11 cellular contexts compared by ENCODE assay signal in the genomic region with DNA sequence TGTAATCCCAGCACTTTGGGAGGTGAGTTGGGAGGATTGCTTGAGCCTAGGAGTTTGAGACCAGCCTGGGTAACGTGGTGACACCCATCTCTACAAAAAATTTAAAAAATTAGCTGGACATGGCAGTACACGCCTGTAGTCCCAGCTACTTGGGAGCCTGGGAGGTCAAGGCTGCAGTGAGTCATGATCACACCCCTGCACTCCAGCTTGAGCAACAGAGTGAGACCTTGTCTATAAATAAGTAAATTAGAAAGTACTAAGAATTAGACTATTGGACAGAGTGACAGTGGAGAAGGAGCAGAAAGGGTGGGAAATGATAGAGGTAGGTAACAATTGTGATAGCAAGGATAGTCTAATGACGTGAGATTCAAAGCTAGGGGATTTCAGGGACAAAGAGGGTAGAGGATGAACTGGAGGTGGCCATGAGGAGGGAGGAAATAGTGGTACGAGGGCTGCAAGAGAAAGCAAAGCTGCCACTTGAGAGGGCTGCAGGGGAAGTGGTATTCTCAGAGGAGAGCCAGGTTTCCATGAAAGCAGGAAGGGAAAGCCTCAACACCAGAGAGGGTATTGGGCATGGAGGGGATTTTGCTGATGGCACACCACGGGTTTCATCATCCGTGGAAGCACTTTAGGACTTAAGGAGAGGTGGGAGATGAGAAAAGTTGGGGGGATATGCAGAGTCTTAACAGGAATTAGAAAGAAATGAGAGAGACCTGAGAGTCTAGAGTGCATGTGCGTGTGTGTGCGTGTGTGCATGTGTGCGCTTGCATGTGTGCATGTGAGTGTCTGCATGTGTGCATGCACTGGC.
DNase-seq lines count a peak whose midpoint lies in the region; ATAC-seq and FAIRE-seq lines count a peak whose summit lies in the region.
"Had no signal": no experiment of that assay in that cellular context is flagged by ENCODE, and none has a peak within 500 bp of the region (broad histone marks: within the 10 kb centered on the region; RNA-seq: fewer than 3 reads in every experiment).

No MANE protein-coding gene starts in this region.

- peak; percentile 70 for DNase-seq in activated CD8-positive, alpha-beta memory T cell treated with anti-CD3 and anti-CD28 coated beads, Interleukin-2, amount 10 ng/mL, durations not matched to agents 7 days and 5 days
- DNase-seq in activated CD8-positive, alpha-beta memory T cell treated with anti-CD3 and anti-CD28 coated beads, Interleukin-2, amount 50 U/mL, for 48 hours = no peak
- DNase-seq in activated CD8-positive, alpha-beta T cell treated with anti-CD3 and anti-CD28 coated beads, Interleukin-2, amount 10 ng/mL, durations not matched to agents 7 days and 5 days = peak; percentile 69
- DNase-seq in small intestine (peak; percentile 20), NCI-H526 treated with DMSO at 0.1 percent for 48 hours (lab: John Stamatoyannopoulos, UW) (no peak), inferior parietal cortex (ENCODE audit: extremely low spot score) (no peak), mucosa of gallbladder (ENCODE audit: low spot score) (no peak)
- DNase-seq: NCI-H1092 treated with DMSO at 0.1 percent for 48 hours; stimulated activated CD4-positive, alpha-beta T cell treated with anti-CD3 and anti-CD28 coated beads, Interleukin-15, amount 100 ng/mL, for 24 hours had no signal

- H3K27ac Mint-ChIP-seq in activated CD8-positive, alpha-beta memory T cell treated with anti-CD3 and anti-CD28 coated beads, Interleukin-2, amount 10 ng/mL, durations not matched to agents 7 days and 5 days = no peak overlapping the region
- no peak overlapping the region for H3K27ac Mint-ChIP-seq in activated CD8-positive, alpha-beta T cell treated with anti-CD3 and anti-CD28 coated beads, Interleukin-2, amount 10 ng/mL, durations not matched to agents 7 days and 5 days
- H3K27ac Mint-ChIP-seq: brain had no signal

- no peaks in the 10 kb centered on the region for H3K9me3 Mint-ChIP-seq in activated CD8-positive, alpha-beta memory T cell treated with anti-CD3 and anti-CD28 coated beads, Interleukin-2, amount 10 ng/mL, durations not matched to agents 7 days and 5 days (ENCODE audit: low read depth)
- no peaks in the 10 kb centered on the region for H3K9me3 Mint-ChIP-seq in activated CD8-positive, alpha-beta T cell treated with anti-CD3 and anti-CD28 coated beads, Interleukin-2, amount 10 ng/mL, durations not matched to agents 7 days and 5 days (ENCODE audit: insufficient read depth)
- H3K9me3 Mint-ChIP-seq: brain had no signal

- H3K27me3 ChIP-seq in small intestine (ENCODE audit: control insufficient read depth in 2 of 2, insufficient read depth in 2 of 2, low read length in 2 of 2) = no peaks in the 10 kb centered on the region

- peak; percentile 65 for ATAC-seq in activated CD8-positive, alpha-beta memory T cell treated with anti-CD3 and anti-CD28 coated beads, Interleukin-2, amount 10 ng/mL, durations not matched to agents 7 days and 5 days
- ATAC-seq in HG02642 (IDR thresholded peaks at IDR 0.05; ENCODE audit: poor library complexity, unreplicated experiment) = peak; percentile 59
- ATAC-seq in activated CD8-positive, alpha-beta T cell treated with anti-CD3 and anti-CD28 coated beads, Interleukin-2, amount 10 ng/mL, durations not matched to agents 7 days and 5 days = peak; percentile 71

- no peaks in the 10 kb centered on the region for H3K27me3 Mint-ChIP-seq in activated CD8-positive, alpha-beta memory T cell treated with anti-CD3 and anti-CD28 coated beads, Interleukin-2, amount 10 ng/mL, durations not matched to agents 7 days and 5 days
- H3K27me3 Mint-ChIP-seq in activated CD8-positive, alpha-beta T cell treated with anti-CD3 and anti-CD28 coated beads, Interleukin-2, amount 10 ng/mL, durations not matched to agents 7 days and 5 days (ENCODE audit: low read depth) = no peaks in the 10 kb centered on the region
- H3K27me3 Mint-ChIP-seq: brain had no signal

- peaks cover 21% of the 10 kb centered on the region for H3K36me3 Mint-ChIP-seq in activated CD8-positive, alpha-beta memory T cell treated with anti-CD3 and anti-CD28 coated beads, Interleukin-2, amount 10 ng/mL, durations not matched to agents 7 days and 5 days
- H3K36me3 Mint-ChIP-seq in activated CD8-positive, alpha-beta T cell treated with anti-CD3 and anti-CD28 coated beads, Interleukin-2, amount 10 ng/mL, durations not matched to agents 7 days and 5 days (ENCODE audit: low read depth) = peaks cover 33% of the 10 kb centered on the region

- CTCF ChIA-PET in activated CD8-positive, alpha-beta memory T cell treated with anti-CD3 and anti-CD28 coated beads, Interleukin-2, amount 10 ng/mL, durations not matched to agents 7 days and 5 days (lab: Charles Lee) = interaction anchor here (0.6 to 1.2 kb wide), 2 partner anchors 24 to 85 kb away, joined by 3 to 5 read pairs; no protein-coding TSS in a partner anchor
- CTCF ChIA-PET in activated CD8-positive, alpha-beta T cell treated with anti-CD3 and anti-CD28 coated beads, Interleukin-2, amount 10 ng/mL, durations not matched to agents 7 days and 5 days (lab: Charles Lee) = interaction anchor here (1.0 to 2.1 kb wide), 2 partner anchors 10 to 75 kb away, joined by 3 to 7 read pairs; no protein-coding TSS in a partner anchor

- H3K4me1 Mint-ChIP-seq in activated CD8-positive, alpha-beta memory T cell treated with anti-CD3 and anti-CD28 coated beads, Interleukin-2, amount 10 ng/mL, durations not matched to agents 7 days and 5 days = peaks cover 44% of the 10 kb centered on the region
- H3K4me1 Mint-ChIP-seq in activated CD8-positive, alpha-beta T cell treated with anti-CD3 and anti-CD28 coated beads, Interleukin-2, amount 10 ng/mL, durations not matched to agents 7 days and 5 days (ENCODE audit: low read depth) = peaks cover 54% of the 10 kb centered on the region

- no peak for FAIRE-seq in small intestine (lab: Jason Lieb, UNC)

- H3K27ac ChIP-seq in small intestine (ENCODE audit: low read depth in 1 of 2, low read length in 1 of 2) = no peak overlapping the region

- H3K36me3 ChIP-seq in small intestine (ENCODE audit: control insufficient read depth in 2 of 2, insufficient read depth in 2 of 2, low read length in 2 of 2) = no peaks in the 10 kb centered on the region

- no peak overlapping the region for H3K4me3 Mint-ChIP-seq in activated CD8-positive, alpha-beta memory T cell treated with anti-CD3 and anti-CD28 coated beads, Interleukin-2, amount 10 ng/mL, durations not matched to agents 7 days and 5 days
- no peak overlapping the region for H3K4me3 Mint-ChIP-seq in activated CD8-positive, alpha-beta T cell treated with anti-CD3 and anti-CD28 coated beads, Interleukin-2, amount 10 ng/mL, durations not matched to agents 7 days and 5 days
- H3K4me3 Mint-ChIP-seq: brain had no signal

- POLR2A ChIA-PET in activated CD8-positive, alpha-beta T cell treated with anti-CD3 and anti-CD28 coated beads, Interleukin-2, amount 10 ng/mL, durations not matched to agents 7 days and 5 days (lab: Charles Lee) = interaction anchor here (0.6 to 1.3 kb wide), 4 partner anchors 12 to 86 kb away, joined by 3 to 6 read pairs (median 4); partner anchors contain the start of gene SYNE2

- no peaks in the 10 kb centered on the region for H3K4me1 ChIP-seq in small intestine (ENCODE audit: control insufficient read depth in 2 of 2, insufficient read depth in 1 of 2, low read depth in 1 of 2, low read length in 1 of 2)

- WGBS in small intestine, 3 donors = 72 to 82% (median 79%) methylated on average over 9 of the region's 9 CpGs

- no peaks in the 10 kb centered on the region for H3K9me3 ChIP-seq in small intestine (ENCODE audit: control insufficient read depth, low read depth)

- no peak overlapping the region for H3K4me3 ChIP-seq in small intestine (ENCODE audit: low read depth in 1 of 2, low read length in 2 of 2)

Comparison
In these comparisons a context has a peak if more than half of its experiments do, and no peak if none do; other contexts are left out.
1. DNase-seq: peak in activated CD8-positive, alpha-beta memory T cell treated with anti-CD3 and anti-CD28 coated beads, Interleukin-2, amount 10 ng/mL, durations not matched to agents 7 days and 5 days (single experiment), activated CD8-positive, alpha-beta T cell treated with anti-CD3 and anti-CD28 coated beads, Interleukin-2, amount 10 ng/mL, durations not matched to agents 7 days and 5 days (single experiment) and small intestine (single experiment); none in activated CD8-positive, alpha-beta memory T cell treated with anti-CD3 and anti-CD28 coated beads, Interleukin-2, amount 50 U/mL, for 48 hours (single experiment), NCI-H526 treated with DMSO at 0.1 percent for 48 hours (single experiment), inferior parietal cortex (single experiment) and mucosa of gallbladder (single experiment).
2. Peak in every context shown above with its lines, with median percentiles within 50 percentile points of each other: ATAC-seq.